ENCODE assay signal across 8 cellular contexts in the genomic region with DNA sequence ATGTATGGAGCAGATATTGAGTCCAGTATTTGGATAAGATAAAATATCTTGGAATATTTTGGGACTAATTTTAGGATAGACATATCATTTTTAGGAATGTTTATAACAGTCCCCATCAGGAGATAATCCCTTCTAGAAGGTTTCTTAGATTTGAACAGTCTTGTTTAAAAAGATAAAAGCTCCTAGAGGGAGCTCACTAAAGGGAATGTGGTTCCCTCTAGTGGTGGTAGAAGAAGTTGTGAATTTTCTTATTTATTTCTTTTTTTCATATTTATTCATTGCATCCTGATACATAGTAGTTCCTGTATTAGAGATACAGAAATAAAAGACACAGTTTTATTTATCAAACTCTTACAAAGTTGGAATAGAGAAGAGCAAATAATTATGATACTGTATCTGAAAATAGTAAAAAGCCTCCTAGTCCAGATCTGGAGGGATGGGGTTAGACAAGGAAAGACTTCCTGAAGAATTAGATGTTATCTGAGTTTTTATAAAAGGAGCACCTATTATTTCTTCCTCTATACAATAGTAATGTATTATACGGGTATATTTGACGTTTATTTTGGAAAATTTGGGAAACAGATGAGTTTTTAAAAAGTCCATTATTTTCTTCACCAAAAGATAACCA. TPM values are rescaled to one million over a fixed set of nuclear protein-coding genes. Genes with fewer than 3 reads are reported as not detected.
A peak's percentile ranks its signal among the peaks of the same experiment; 100 is the strongest.
DNase-seq lines count a peak whose midpoint lies in the region; ATAC-seq, FAIRE-seq and TF ChIP-seq lines count a peak whose summit lies in the region.

No MANE protein-coding gene starts in this region.

- H3K27ac Mint-ChIP-seq in activated naive CD4-positive, alpha-beta T cell treated with anti-CD3 and anti-CD28 coated beads for 36 hours = no peak overlapping the region

- no peak for ATAC-seq in HG03196 (IDR thresholded peaks at IDR 0.05; ENCODE audit: unreplicated experiment)
- ATAC-seq in GM18907 (IDR thresholded peaks at IDR 0.05; ENCODE audit: unreplicated experiment) = no peak

- intact Hi-C loops in ovary (cut with DNase I) = no loop called here
- intact Hi-C loops in activated naive CD4-positive, alpha-beta T cell treated with anti-CD3 and anti-CD28 coated beads for 36 hours (cut with micrococcal nuclease) = loop anchor here (1.0 to 2.0 kb wide), 5 partner anchors 74 to 696 kb away; no protein-coding TSS in a partner anchor

- H3K9me3 Mint-ChIP-seq in activated naive CD4-positive, alpha-beta T cell treated with anti-CD3 and anti-CD28 coated beads for 36 hours = no peaks in the 10 kb centered on the region

- peaks cover 3% of the 10 kb centered on the region for H3K27me3 Mint-ChIP-seq in activated naive CD4-positive, alpha-beta T cell treated with anti-CD3 and anti-CD28 coated beads for 36 hours (ENCODE audit: low read depth)

- H3K4me3 Mint-ChIP-seq in activated naive CD4-positive, alpha-beta T cell treated with anti-CD3 and anti-CD28 coated beads for 36 hours = no peak overlapping the region

- CTCF ChIA-PET in activated naive CD4-positive, alpha-beta T cell treated with anti-CD3 and anti-CD28 coated beads for 36 hours (lab: Charles Lee) = interaction anchor here (0.5 to 3.0 kb wide), 27 partner anchors 11 to 698 kb away, joined by 3 to 20 read pairs (median 4); no protein-coding TSS in a partner anchor

- H2AFZ ChIP-seq in KMS-11 (ENCODE audit: low read depth) = no peak overlapping the region

- H4K20me1 ChIP-seq in KMS-11 (ENCODE audit: insufficient read depth) = no peaks in the 10 kb centered on the region

- WGBS in ovary, 3 donors = 0 to 4% (median 1%) methylated on average over 2 of the region's 2 CpGs

- H3K27ac ChIP-seq in KMS-11 (no peak overlapping the region), ovary (no peak overlapping the region)

- H3K79me2 ChIP-seq in KMS-11 (ENCODE audit: insufficient read depth, low read depth) = no peaks in the 10 kb centered on the region

- no peak for TF ChIP-seq EP300 in ovary (IDR thresholded peaks at IDR 0.05)

- H3K36me3 ChIP-seq in KMS-11 (ENCODE audit: insufficient read depth) (no peaks in the 10 kb centered on the region), ovary (no peaks in the 10 kb centered on the region)

- H3K4me2 ChIP-seq in KMS-11 = no peak overlapping the region

- H3K36me3 Mint-ChIP-seq in activated naive CD4-positive, alpha-beta T cell treated with anti-CD3 and anti-CD28 coated beads for 36 hours (ENCODE audit: low read depth) = no peaks in the 10 kb centered on the region

- no peak for TF ChIP-seq POLR2A in erythroblast (IDR thresholded peaks at IDR 0.05; ENCODE audit: low read length)
- no peak for TF ChIP-seq POLR2A in ovary (IDR thresholded peaks at IDR 0.05)

- H3K4me1 ChIP-seq in KMS-11 (ENCODE audit: low read depth, poor library complexity, severe bottlenecking) (no peaks in the 10 kb centered on the region), ovary (ENCODE audit: insufficient read depth) (no peaks in the 10 kb centered on the region)

- TF ChIP-seq CTCF in KMS-11 (conservative IDR thresholded peaks at IDR 0.05; ENCODE audit: low read depth, low read length) (peak; percentile 97), ovary (IDR thresholded peaks at IDR 0.05) (peak in 2 of 3 donors; percentile 52 to 59)

- no peaks in the 10 kb centered on the region for H3K4me1 Mint-ChIP-seq in activated naive CD4-positive, alpha-beta T cell treated with anti-CD3 and anti-CD28 coated beads for 36 hours (ENCODE audit: low read depth)

- H3K9ac ChIP-seq in KMS-11 = no peak overlapping the region

- peak; percentile 90 for FAIRE-seq in RCC 7860 (lab: Jason Lieb, UNC)

- H3K9me3 ChIP-seq in ovary = no peaks in the 10 kb centered on the region

- H3K27me3 ChIP-seq in KMS-11 (ENCODE audit: insufficient read depth, low read depth) = no peaks in the 10 kb centered on the region
- H3K27me3 ChIP-seq in ovary = no peaks in the 10 kb centered on the region

- DNase-seq in DMS114 treated with DMSO at 0.1 percent for 48 hours (lab: John Stamatoyannopoulos, UW; ENCODE audit: unreplicated experiment) (peak; percentile 58), RCC 7860 (ENCODE audit: low spot score) (peak; percentile 53), erythroblast (lab: John Stamatoyannopoulos, UW) (peak; percentile 56 to 74), ovary (no peak)
- DNase-seq in activated naive CD4-positive, alpha-beta T cell treated with anti-CD3 and anti-CD28 coated beads for 36 hours = no peak

- H3K4me3 ChIP-seq in KMS-11 (IDR thresholded peaks at IDR 0.05; ENCODE audit: insufficient read depth, low read depth, low read length) (no peak overlapping the region), ovary (no peak overlapping the region)

RNA-seq across cellular contexts. Expression of a gene that starts 24.5 kb away (rescaled TPM):
- under 1 TPM in 5 of 7 donors, not detected in 2; 0.10 to 0.84 (median 0.30) TPM for total RNA-seq in ovary
- under 1 TPM in 1 of 2 donors, not detected in 1; 0.10 TPM for polyA plus RNA-seq in ovary
- not detected for total RNA-seq in activated naive CD4-positive, alpha-beta T cell treated with anti-CD3 and anti-CD28 coated beads for 36 hours

Comparison
In these comparisons a context has a peak if more than half of its experiments do, and no peak if none do; other contexts are left out.
1. DNase-seq: peak in DMS114 treated with DMSO at 0.1 percent for 48 hours (single experiment), RCC 7860 (single experiment) and erythroblast (2 of 2); none in ovary (0 of 5) and activated naive CD4-positive, alpha-beta T cell treated with anti-CD3 and anti-CD28 coated beads for 36 hours (single experiment).